In genomic region chrX:152959626-152960025, GRCh38 we compare ENCODE assay signal across 1 cellular context.
TF ChIP-seq lines count a peak whose summit lies in the region.

No MANE protein-coding gene starts in this region.

TF ChIP-seq in IMR-90, 13 proteins besides CTCF, POLR2A, EP300 and RAD21 (continued from another document):
- TF ChIP-seq RCOR1 (IDR thresholded peaks at IDR 0.05; ENCODE audit: insufficient replicate concordance, low read length): no peak
- TF ChIP-seq SMC3 (IDR thresholded peaks at IDR 0.05; ENCODE audit: low read depth, low read length): no peak
- no peak for TF ChIP-seq MAFK (IDR thresholded peaks at IDR 0.05; ENCODE audit: low read depth, low read length)
